Comparison of ENCODE assay signal across 8 cellular contexts in the genomic region with DNA sequence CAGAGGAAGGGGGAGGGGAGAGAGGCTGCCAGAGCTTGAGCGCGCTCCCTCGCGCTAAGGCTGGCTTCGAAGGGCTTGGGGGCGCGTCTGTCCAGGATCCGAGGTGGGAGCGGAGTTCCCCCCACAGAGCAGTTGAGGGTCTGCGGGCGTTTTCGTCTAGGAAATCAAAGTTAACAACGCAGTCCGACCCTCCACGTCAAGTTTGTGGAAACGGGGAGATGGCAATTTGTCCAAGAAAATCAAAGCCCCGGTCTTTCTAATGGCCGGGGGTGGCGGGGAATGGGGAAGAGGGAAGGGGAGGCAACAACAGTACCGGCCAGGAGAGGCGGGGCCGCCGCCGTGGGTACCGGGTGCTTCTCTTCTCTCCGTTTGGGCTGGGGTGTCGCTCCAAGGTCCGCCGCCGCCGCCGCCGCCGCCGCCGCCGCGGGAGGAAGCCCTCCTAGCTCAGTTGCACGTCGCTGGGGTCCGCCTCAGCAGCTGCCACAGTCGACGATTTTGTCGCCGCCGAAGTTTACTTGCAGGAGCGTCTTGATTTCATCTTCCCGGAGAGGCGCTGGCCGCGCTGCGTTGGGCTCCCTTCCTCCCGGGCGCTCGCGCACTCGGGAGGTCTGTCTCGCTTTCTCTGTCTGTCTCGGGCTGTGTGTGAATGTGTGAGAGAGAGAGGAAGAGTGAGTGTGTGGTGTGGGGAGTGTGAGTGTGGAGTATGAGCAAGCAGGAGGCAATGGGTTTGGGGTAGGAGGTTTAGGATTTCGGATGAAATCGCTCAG. TPM values are rescaled to one million over a fixed set of nuclear protein-coding genes. Genes with fewer than 3 reads are reported as not detected.
DNase-seq lines count a peak whose midpoint lies in the region; ATAC-seq, FAIRE-seq and TF ChIP-seq lines count a peak whose summit lies in the region.

No MANE protein-coding gene starts in this region.

- intact Hi-C loops in sigmoid colon (cut with DNase I) = no loop called here

- no peak for TF ChIP-seq EP300 in sigmoid colon (IDR thresholded peaks at IDR 0.05)

- TF ChIP-seq POLR2A in sigmoid colon (IDR thresholded peaks at IDR 0.05) = no peak

- H3K27ac ChIP-seq in SJCRH30 = no peak overlapping the region
- no peak overlapping the region for H3K27ac ChIP-seq in sigmoid colon

- H3K27me3 ChIP-seq in SJCRH30 = no peaks in the 10 kb centered on the region
- H3K27me3 ChIP-seq in sigmoid colon = peaks cover 33 to 75% (median 44%) of the 10 kb centered on the region in 3 donors

- 2 to 3% methylated on average over 61 of the region's 61 CpGs for WGBS in sigmoid colon, 2 donors

- peak; percentile 19 for ATAC-seq in GM18511 (IDR thresholded peaks at IDR 0.05; ENCODE audit: unreplicated experiment)
- no peak for ATAC-seq in HG03025 (IDR thresholded peaks at IDR 0.05; ENCODE audit: low FRiP score, unreplicated experiment)

- DNase-seq in SJCRH30 (peak in 1 of 2 experiments; percentile 8), fibroblast of villous mesenchyme (ENCODE audit: low read depth) (peak; percentile 4), sigmoid colon (no peak), NCI-H510A (lab: John Stamatoyannopoulos, UW) (no peak), HTR-8/SVneo (ENCODE audit: insufficient read length, low spot score) (no peak), NCI-H524 treated with DMSO at 0.1 percent for 48 hours (lab: John Stamatoyannopoulos, UW) (no peak)

- H3K36me3 ChIP-seq in SJCRH30 (no peaks in the 10 kb centered on the region), sigmoid colon (no peaks in the 10 kb centered on the region)

- H3K4me1 ChIP-seq in SJCRH30 (no peaks in the 10 kb centered on the region), sigmoid colon (peaks cover 0 to 29% (median 24%) of the 10 kb centered on the region in 4 donors)

- TF ChIP-seq CTCF in fibroblast of villous mesenchyme (IDR thresholded peaks at IDR 0.05; ENCODE audit: insufficient read depth, low read depth, low read length) (no peak), sigmoid colon (IDR thresholded peaks at IDR 0.05) (no peak)

- H3K9me3 ChIP-seq in SJCRH30 (replicated peaks) = no peaks in the 10 kb centered on the region
- no peaks in the 10 kb centered on the region for H3K9me3 ChIP-seq in sigmoid colon

- FAIRE-seq in HTR-8/SVneo (lab: Jason Lieb, UNC) = no peak

- H3K4me3 ChIP-seq in SJCRH30 (peak overlapping the region; percentile 36), fibroblast of villous mesenchyme (ENCODE audit: low read depth, low read length) (peak overlapping the region; percentile 41), sigmoid colon (peak overlapping the region in 3 of 4 donors; percentile 30 to 45 (median 40))

RNA-seq across cellular contexts. Expression of a gene that starts 0.6 kb away (rescaled TPM):
- 0.30 TPM in 2 replicates for total RNA-seq in SJCRH30 (2014; rRNA removed; shearing (Covaris generic))
- 0.32 and 0.86 TPM in 2 replicates for total RNA-seq in fibroblast of villous mesenchyme
- 1 to 10 TPM in 1 of 4 donors, under 1 TPM in 3; 0.71 to 2.2 (median 0.89) TPM for total RNA-seq in sigmoid colon
- under 1 TPM in 2 of 3 donors, not detected in 1; 0.23 to 0.29 TPM for polyA plus RNA-seq in sigmoid colon
